In the genomic region with DNA sequence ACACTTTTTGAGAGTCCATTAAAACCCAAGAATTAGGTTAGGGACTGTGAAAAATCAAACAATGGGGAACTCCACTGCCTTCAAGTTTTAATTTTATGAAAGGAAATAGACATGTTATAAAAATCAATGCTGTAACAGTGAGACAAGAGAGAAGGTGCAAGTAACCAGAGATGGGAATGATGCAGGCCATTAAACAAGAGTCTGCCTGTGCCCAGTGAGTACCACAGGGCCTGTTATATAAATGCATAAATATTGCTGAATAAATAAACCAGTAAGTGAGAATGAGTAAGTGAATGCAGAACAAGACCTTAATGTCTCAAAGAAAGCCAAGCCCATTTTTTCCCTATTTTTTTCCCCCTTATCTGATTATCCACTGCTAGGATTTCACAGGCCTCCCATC, we compare ENCODE assay signal across 1 cellular context.
TF ChIP-seq lines count a peak whose summit lies in the region.

No MANE protein-coding gene starts in this region.

TF ChIP-seq in GM23338, 12 proteins besides CTCF, POLR2A, EP300 and RAD21 (continued from another document):
- TF ChIP-seq EZH2 (IDR thresholded peaks at IDR 0.05; ENCODE audit: low read depth, unreplicated experiment): no peak
